In genomic region chr20:25035924-25036323, GRCh38 we compare ENCODE assay signal across 11 cellular contexts. TPM values are rescaled to one million over a fixed set of nuclear protein-coding genes. Genes with fewer than 3 reads are reported as not detected.
DNase-seq lines count a peak whose midpoint lies in the region; ATAC-seq and TF ChIP-seq lines count a peak whose summit lies in the region.
"Had no signal": no experiment of that assay in that cellular context is flagged by ENCODE, and none has a peak within 500 bp of the region (broad histone marks: within the 10 kb centered on the region; RNA-seq: fewer than 3 reads in every experiment).

No MANE protein-coding gene starts in this region.

- no peaks in the 10 kb centered on the region for H3K27me3 ChIP-seq in thoracic aorta (replicated peaks; ENCODE audit: insufficient read depth)

- H3K9me3 ChIP-seq in thoracic aorta = no peaks in the 10 kb centered on the region

- peaks cover 59 to 73% of the 10 kb centered on the region in 2 donors for H3K4me1 ChIP-seq in thoracic aorta (ENCODE audit: control insufficient read depth in 1 of 2, low read depth in 2 of 2)

- ATAC-seq in thoracic aorta (ENCODE audit: insufficient number of reproducible peaks, low FRiP score, low read depth) (no peak), HG03196 (IDR thresholded peaks at IDR 0.05; ENCODE audit: unreplicated experiment) (no peak), sciatic nerve (no peak)
- ATAC-seq: left lobe of liver had no signal

- H3K4me3 ChIP-seq in thoracic aorta = peak overlapping the region; percentile 30

- DNase-seq in activated gamma-delta T cell treated with Interleukin-2 at 50 U/mL for 16 hours = peak; percentile 26
- no peak for DNase-seq in activated gamma-delta T cell (lab: John Stamatoyannopoulos, UW)
- DNase-seq in OCI-M1 (lab: John Stamatoyannopoulos, UW) = peak; percentile 4
- DNase-seq in foreskin melanocyte = peak; percentile 44
- no peak for DNase-seq in thoracic aorta (ENCODE audit: low spot score)
- DNase-seq in RPMI8226 = no peak
- no peak for DNase-seq in sciatic nerve (ENCODE audit: low spot score)
- DNase-seq: NCI-H226 had no signal

- TF ChIP-seq CTCF in thoracic aorta (IDR thresholded peaks at IDR 0.05) = no peak

- no peaks in the 10 kb centered on the region for H3K36me3 ChIP-seq in thoracic aorta

- intact Hi-C loops in sciatic nerve (cut with DNase I) = no loop called here

- H3K27ac ChIP-seq in thoracic aorta = peak overlapping the region; percentile 95
- H3K27ac ChIP-seq: HL-60 had no signal

RNA-seq across cellular contexts. Expression of gene ACSS1, which starts 22.0 kb away (rescaled TPM):
- total RNA-seq in thoracic aorta (10 to 100 TPM; 26.0 to 31.7 TPM), sciatic nerve (27.4 TPM)

RNA-seq across cellular contexts. Expression of gene APMAP, which starts 43.4 kb away (rescaled TPM):
- total RNA-seq in thoracic aorta (10 to 100 TPM; 38.4 to 44.0 TPM), sciatic nerve (47.3 TPM)

RNA-seq across cellular contexts. Expression of gene VSX1, which starts 46.0 kb away (rescaled TPM):
- total RNA-seq in thoracic aorta (not detected), sciatic nerve (not detected)

Comparison
In these comparisons a context has a peak if more than half of its experiments do, and no peak if none do; other contexts are left out.
1. DNase-seq: peak in activated gamma-delta T cell treated with Interleukin-2 at 50 U/mL for 16 hours (single experiment), OCI-M1 (single experiment) and foreskin melanocyte (single experiment); none in activated gamma-delta T cell (single experiment), thoracic aorta (single experiment), RPMI8226 (single experiment) and sciatic nerve (single experiment).